In genomic region chr19:13906525-13906904, GRCh38 we compare ENCODE assay signal across 1 cellular context.
TF ChIP-seq lines count a peak whose summit lies in the region.

No MANE protein-coding gene starts in this region.

TF ChIP-seq in SK-N-SH, 30 proteins besides CTCF, POLR2A, EP300 and RAD21 (continued from another document):
- no peak for TF ChIP-seq GABPA (IDR thresholded peaks at IDR 0.05; ENCODE audit: low read depth)
- no peak for TF ChIP-seq RXRA (IDR thresholded peaks at IDR 0.05; ENCODE audit: borderline replicate concordance, low read depth)
- no peak for TF ChIP-seq POLR2AphosphoS5 (IDR thresholded peaks at IDR 0.05; ENCODE audit: low read depth, low read length)
- TF ChIP-seq JUND (IDR thresholded peaks at IDR 0.05): no peak
